In the genomic region with DNA sequence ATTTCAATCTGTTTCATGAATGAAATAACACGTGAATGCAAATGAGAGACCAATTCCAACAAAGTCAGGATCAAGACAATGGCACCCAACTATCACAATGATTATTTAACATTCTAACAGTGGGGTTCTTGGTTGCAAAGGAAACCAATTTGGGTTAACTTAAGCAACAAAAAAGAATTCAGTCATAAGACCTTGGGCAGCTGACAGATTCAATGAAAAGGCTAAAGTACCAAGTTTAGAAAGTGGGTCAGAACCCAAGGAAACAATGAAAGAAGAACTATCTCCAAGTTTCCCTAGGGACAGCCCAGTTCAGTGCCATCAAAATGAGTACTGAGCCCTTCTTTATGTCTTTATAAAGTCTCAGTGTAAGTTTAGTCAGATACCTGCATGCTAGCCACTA, we compare ENCODE assay signal across 35 cellular contexts. TPM values are rescaled to one million over a fixed set of nuclear protein-coding genes. Genes with fewer than 3 reads are reported as not detected.
"Had no signal": no experiment of that assay in that cellular context is flagged by ENCODE, and none has a peak within 500 bp of the region (broad histone marks: within the 10 kb centered on the region; RNA-seq: fewer than 3 reads in every experiment).

No MANE protein-coding gene starts in this region.

- H3K4me1 ChIP-seq: neural progenitor cell, parathyroid adenoma, prostate gland, thyroid gland, tibial nerve, upper lobe of left lung, vagina had no signal

- H3K4me3 ChIP-seq: neural progenitor cell, ovary, prostate gland, skin epidermis, smooth muscle cell, spleen, thoracic aorta, thyroid gland, tibial nerve, upper lobe of left lung, vagina had no signal

- ATAC-seq: naive thymus-derived CD8-positive, alpha-beta T cell; right cardiac atrium; sciatic nerve; stimulated activated memory B cell treated with anti-CD40 and anti-IgM and Interleukin-4, amounts not matched to agents 10 μg/mL and 1 μg/mL and 100 μg/mL, for 72 hours; stimulated activated naive CD8-positive, alpha-beta T cell treated with anti-CD3 and anti-CD28 coated beads, Interleukin-15, amount 100 ng/mL, for 72 hours; stimulated activated naive CD8-positive, alpha-beta T cell treated with anti-CD3 and anti-CD28 coated beads, Interleukin-15, Interleukin-2, amounts not matched to agents 100 U/mL and 50 U/mL, for 24 hours had no signal

- H3K27ac ChIP-seq: neural progenitor cell, ovary, parathyroid adenoma, prostate gland, skin epidermis, spleen, thoracic aorta, thyroid gland, tibial nerve, upper lobe of left lung, vagina had no signal

- H3K27me3 ChIP-seq: ovary, thyroid gland, upper lobe of left lung, vagina had no signal

- H3K79me2 ChIP-seq: parathyroid adenoma had no signal

- H3K36me3 ChIP-seq: neural progenitor cell, ovary, prostate gland, spleen, thoracic aorta, thyroid gland, tibial nerve, upper lobe of left lung, vagina had no signal

- H3K4me2 ChIP-seq: neural progenitor cell, smooth muscle cell had no signal

- FAIRE-seq: urothelium cell line had no signal

- H2AFZ ChIP-seq: neural progenitor cell, parathyroid adenoma had no signal

- DNase-seq: naive B cell; naive thymus-derived CD8-positive, alpha-beta T cell; occipital lobe; ovary; right cardiac atrium; spleen; stimulated activated CD4-positive, alpha-beta T cell treated with anti-CD3 and anti-CD28 coated beads, Interleukin-12 subunit alpha, Interleukin-12 subunit beta, amount 100 ng/mL, for 4 hours; stimulated activated CD4-positive, alpha-beta T cell treated with anti-CD3 and anti-CD28 coated beads, Interleukin-1b, Interleukin-23, amount 100 ng/mL, for 48 hours; stimulated activated CD4-positive, alpha-beta T cell treated with anti-CD3 and anti-CD28 coated beads, Interleukin-4, amount 100 ng/mL, for 1 hour; stimulated activated CD4-positive, alpha-beta T cell treated with anti-CD3 and anti-CD28 coated beads, Interleukin-4, amount 100 ng/mL, for 4 hours; stimulated activated CD8-positive, alpha-beta memory T cell treated with anti-CD3 and anti-CD28 coated beads, Interleukin-4, amount 100 ng/mL, for 48 hours; stimulated activated naive CD4-positive, alpha-beta T cell; stimulated activated naive CD8-positive, alpha-beta T cell treated with anti-CD3 and anti-CD28 coated beads, Interleukin-15, amount 100 ng/mL, for 72 hours; stimulated activated naive CD8-positive, alpha-beta T cell treated with anti-CD3 and anti-CD28 coated beads, Interleukin-15, Interleukin-2, amounts not matched to agents 100 U/mL and 50 U/mL, for 24 hours; substantia nigra; thyroid gland; trophoblast cell; upper lobe of left lung had no signal

- H3K9ac ChIP-seq: neural progenitor cell, parathyroid adenoma had no signal

- H3K9me3 ChIP-seq: ovary, prostate gland, thoracic aorta, thyroid gland, upper lobe of left lung, vagina had no signal

RNA-seq across cellular contexts. Expression of gene SIGLEC14, which starts 17.5 kb away (rescaled TPM):
- total RNA-seq: natural killer cell treated with Interleukin-12 subunit alpha and Interleukin-12 subunit beta and Interleukin-15 and Interleukin-18, amount 100 ng/mL, for 72 hours; osteoblast; pulmonary artery endothelial cell; renal cortical epithelial cell; smooth muscle cell; vagina had no signal
- polyA plus RNA-seq: neural cell, smooth muscle cell had no signal

RNA-seq across cellular contexts. Expression of gene SIGLEC5, which starts 33.9 kb away (rescaled TPM):
- total RNA-seq: naive thymus-derived CD8-positive, alpha-beta T cell; occipital lobe; posterior vena cava; prostate gland; pulmonary artery endothelial cell; renal cortical epithelial cell; sciatic nerve; smooth muscle cell had no signal
- polyA plus RNA-seq: naive thymus-derived CD8-positive, alpha-beta T cell; neural cell; right cardiac atrium; smooth muscle cell; spleen had no signal

RNA-seq across cellular contexts. Expression of gene HAS1, which starts 59.7 kb away (rescaled TPM):
- total RNA-seq: naive thymus-derived CD8-positive, alpha-beta T cell; natural killer cell treated with Interleukin-12 subunit alpha and Interleukin-12 subunit beta and Interleukin-15 and Interleukin-18, amount 100 ng/mL, for 72 hours; pulmonary artery endothelial cell; renal cortical epithelial cell had no signal
- polyA plus RNA-seq: neural cell had no signal
